Comparison of ENCODE assay signal across 8 cellular contexts in the genomic region with DNA sequence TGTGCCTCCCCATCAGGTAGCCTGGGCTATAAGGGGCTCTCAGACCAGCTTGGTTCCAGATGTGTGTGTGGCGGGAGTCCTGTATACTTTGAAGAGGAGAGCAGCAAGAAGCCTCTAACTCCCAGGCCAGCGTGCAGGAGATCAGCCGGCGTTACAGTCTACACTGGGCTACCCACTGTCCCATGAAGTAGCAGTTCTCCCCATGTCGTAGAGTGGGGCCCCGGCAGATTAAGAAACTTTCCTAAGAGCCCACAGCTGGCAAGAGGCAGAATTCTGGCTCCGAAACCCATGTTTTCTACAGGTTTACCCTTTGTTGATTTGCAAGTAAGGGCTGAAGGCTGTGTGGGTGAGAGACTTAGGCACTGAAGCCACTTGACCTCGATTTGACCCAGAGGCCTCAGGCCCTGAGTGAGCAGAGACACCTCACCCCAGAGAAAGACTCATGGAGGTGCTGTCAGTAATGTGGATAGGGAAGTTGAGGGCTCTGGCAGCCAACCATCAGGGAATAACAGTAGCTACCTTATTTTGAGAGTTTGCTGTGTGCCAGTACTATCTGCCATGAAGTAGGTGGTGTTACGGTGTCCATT. TPM values are rescaled to one million over a fixed set of nuclear protein-coding genes. Genes with fewer than 3 reads are reported as not detected.
DNase-seq lines count a peak whose midpoint lies in the region; ATAC-seq and TF ChIP-seq lines count a peak whose summit lies in the region.

No MANE protein-coding gene starts in this region.

- H3K9me3 ChIP-seq in Caco-2 (no peaks in the 10 kb centered on the region), iPS-15b (ENCODE audit: control insufficient read depth, insufficient read depth, low read length) (no peaks in the 10 kb centered on the region), stomach smooth muscle (ENCODE audit: control insufficient read depth in 2 of 2, low read length in 2 of 2) (no peaks in the 10 kb centered on the region)

- peak; percentile 2 for ATAC-seq in HG03378 (IDR thresholded peaks at IDR 0.05; ENCODE audit: unreplicated experiment)
- no peak for ATAC-seq in GM21381 (IDR thresholded peaks at IDR 0.05; ENCODE audit: unreplicated experiment)

- intact Hi-C loops in Caco-2 (cut with micrococcal nuclease; ENCODE audit: unreplicated experiment), result loop anchor here (1.0 kb wide), 2 partner anchors 87 to 92 kb away; partner anchors contain the start of gene SMU1
- intact Hi-C loops in activated T-helper 1 cell treated with anti-CD3 and anti-CD28 coated beads, Interleukin-12 subunit alpha, Interleukin-12 subunit beta, Interleukin-2, Interleukin-4 antibody, amounts not matched to agents 30 ng/mL and 10 ng/mL and 1 ng/mL, durations not matched to agents 14 hours and 24 hours and 36 hours (cut with micrococcal nuclease), result loop anchor here (1.0 to 5.0 kb wide), 16 partner anchors 9 to 1821 kb away; partner anchors contain the start of genes APTX, AQP3, BAG1 and DNAJA1
- intact Hi-C loops in posterior vena cava (cut with DNase I), result loop anchor here in 1 of 2 donors (5.0 to 10.0 kb wide), 2 partner anchors 34 to 63 kb away; no protein-coding TSS in a partner anchor

- H3K4me3 ChIP-seq in Caco-2 (ENCODE audit: low read depth, low read length), result peak overlapping the region; percentile 53
- H3K4me3 ChIP-seq in iPS-15b (ENCODE audit: low read depth, low read length), result peak overlapping the region; percentile 63
- peak overlapping the region; percentile 66 to 77 for H3K4me3 ChIP-seq in stomach smooth muscle (ENCODE audit: low read length in 2 of 2)

- BruUV-seq in Caco-2 (replicated peaks; lab: Mats Ljungman, UMichigan), result no TSS peak

- H3K4me1 ChIP-seq in Caco-2, result peaks cover 59% of the 10 kb centered on the region
- peaks cover 11% of the 10 kb centered on the region for H3K4me1 ChIP-seq in iPS-15b (ENCODE audit: control insufficient read depth, insufficient read depth, low read length)
- peaks cover 38% of the 10 kb centered on the region for H3K4me1 ChIP-seq in stomach smooth muscle (ENCODE audit: control insufficient read depth, insufficient read depth, low read length)

- H3K4me3 Mint-ChIP-seq in Caco-2 (ENCODE audit: unreplicated experiment), result peak overlapping the region; percentile 89
- peak overlapping the region; percentile 96 for H3K4me3 Mint-ChIP-seq in activated T-helper 1 cell treated with anti-CD3 and anti-CD28 coated beads, Interleukin-12 subunit alpha, Interleukin-12 subunit beta, Interleukin-2, Interleukin-4 antibody, amounts not matched to agents 30 ng/mL and 10 ng/mL and 1 ng/mL, durations not matched to agents 14 hours and 24 hours and 36 hours

- no peak for TF ChIP-seq CTCF in Caco-2 (IDR thresholded peaks at IDR 0.05; ENCODE audit: insufficient read depth in 1 of 2, low read depth in 1 of 2, low read length in 1 of 2, severe bottlenecking in 1 of 2, unreplicated experiment in 1 of 2)

- DNase-seq in Caco-2 (peak in 1 of 2 experiments; percentile 33), NCI-H128 (lab: John Stamatoyannopoulos, UW; ENCODE audit: unreplicated experiment) (no peak), posterior vena cava (ENCODE audit: low spot score) (no peak)
- DNase-seq in activated T-helper 1 cell treated with anti-CD3 and anti-CD28 coated beads, Interleukin-12 subunit alpha, Interleukin-12 subunit beta, Interleukin-2, Interleukin-4 antibody, amounts not matched to agents 30 ng/mL and 10 ng/mL and 1 ng/mL, durations not matched to agents 14 hours and 24 hours and 36 hours (ENCODE audit: low spot score), result no peak

- H3K27me3 Mint-ChIP-seq in Caco-2 (ENCODE audit: insufficient read depth, unreplicated experiment), result no peaks in the 10 kb centered on the region
- no peaks in the 10 kb centered on the region for H3K27me3 Mint-ChIP-seq in activated T-helper 1 cell treated with anti-CD3 and anti-CD28 coated beads, Interleukin-12 subunit alpha, Interleukin-12 subunit beta, Interleukin-2, Interleukin-4 antibody, amounts not matched to agents 30 ng/mL and 10 ng/mL and 1 ng/mL, durations not matched to agents 14 hours and 24 hours and 36 hours (ENCODE audit: insufficient read depth)

- POLR2A ChIA-PET in Caco-2 (lab: Charles Lee), result interaction anchor here (1.3 to 1.8 kb wide), 3 partner anchors 10 to 143 kb away, joined by 4 to 15 read pairs (median 4); partner anchors contain the start of gene DNAJA1

- H3K27me3 ChIP-seq in Caco-2 (replicated peaks; ENCODE audit: control insufficient read depth, insufficient read depth, low read length), result no peaks in the 10 kb centered on the region
- peaks cover 20% of the 10 kb centered on the region for H3K27me3 ChIP-seq in iPS-15b (ENCODE audit: control insufficient read depth, insufficient read depth, low read length)
- no peaks in the 10 kb centered on the region for H3K27me3 ChIP-seq in stomach smooth muscle (ENCODE audit: control insufficient read depth in 1 of 2, insufficient read depth in 2 of 2, low read length in 2 of 2)

- peaks cover 66% of the 10 kb centered on the region for H3K4me1 Mint-ChIP-seq in Caco-2 (ENCODE audit: low read depth, unreplicated experiment)
- H3K4me1 Mint-ChIP-seq in activated T-helper 1 cell treated with anti-CD3 and anti-CD28 coated beads, Interleukin-12 subunit alpha, Interleukin-12 subunit beta, Interleukin-2, Interleukin-4 antibody, amounts not matched to agents 30 ng/mL and 10 ng/mL and 1 ng/mL, durations not matched to agents 14 hours and 24 hours and 36 hours (ENCODE audit: low read depth), result peaks cover 66% of the 10 kb centered on the region

- H3K27ac ChIP-seq in stomach smooth muscle (ENCODE audit: low read length), result peak overlapping the region; percentile 78

- H3K9ac ChIP-seq in iPS-15b (ENCODE audit: low read depth, low read length) (no peak overlapping the region), stomach smooth muscle (ENCODE audit: low read length in 2 of 2) (peak overlapping the region; percentile 59 to 82)

- peak overlapping the region; percentile 98 for H3K27ac Mint-ChIP-seq in Caco-2 (ENCODE audit: unreplicated experiment)
- H3K27ac Mint-ChIP-seq in activated T-helper 1 cell treated with anti-CD3 and anti-CD28 coated beads, Interleukin-12 subunit alpha, Interleukin-12 subunit beta, Interleukin-2, Interleukin-4 antibody, amounts not matched to agents 30 ng/mL and 10 ng/mL and 1 ng/mL, durations not matched to agents 14 hours and 24 hours and 36 hours, result peak overlapping the region; percentile 98

- H3K9me3 Mint-ChIP-seq in Caco-2 (ENCODE audit: unreplicated experiment), result no peaks in the 10 kb centered on the region
- H3K9me3 Mint-ChIP-seq in activated T-helper 1 cell treated with anti-CD3 and anti-CD28 coated beads, Interleukin-12 subunit alpha, Interleukin-12 subunit beta, Interleukin-2, Interleukin-4 antibody, amounts not matched to agents 30 ng/mL and 10 ng/mL and 1 ng/mL, durations not matched to agents 14 hours and 24 hours and 36 hours, result no peaks in the 10 kb centered on the region

- CTCF ChIA-PET in Caco-2 (lab: Charles Lee), result interaction anchor here (1.0 kb wide), 1 partner anchor 17 kb away, joined by 3 read pairs; no protein-coding TSS in a partner anchor

- H3K36me3 Mint-ChIP-seq in Caco-2 (ENCODE audit: insufficient read depth, unreplicated experiment), result peaks cover 44% of the 10 kb centered on the region
- peaks cover 19% of the 10 kb centered on the region for H3K36me3 Mint-ChIP-seq in activated T-helper 1 cell treated with anti-CD3 and anti-CD28 coated beads, Interleukin-12 subunit alpha, Interleukin-12 subunit beta, Interleukin-2, Interleukin-4 antibody, amounts not matched to agents 30 ng/mL and 10 ng/mL and 1 ng/mL, durations not matched to agents 14 hours and 24 hours and 36 hours (ENCODE audit: low read depth)

- no peaks in the 10 kb centered on the region for H3K36me3 ChIP-seq in Caco-2 (ENCODE audit: control insufficient read depth, insufficient read depth, low read length)
- H3K36me3 ChIP-seq in iPS-15b (ENCODE audit: control insufficient read depth, insufficient read depth, low read length), result no peaks in the 10 kb centered on the region
- H3K36me3 ChIP-seq in stomach smooth muscle (ENCODE audit: control insufficient read depth in 2 of 2, insufficient read depth in 2 of 2, low read length in 2 of 2), result no peaks in the 10 kb centered on the region

RNA-seq across cellular contexts. Expression of gene B4GALT1, which starts 0.9 kb away (rescaled TPM):
- total RNA-seq in Caco-2 (2022) (104 and 121 TPM in 2 replicates), posterior vena cava (100 to 1,000 TPM in 1 of 2 donors, 10 to 100 TPM in 1; 76.8 to 107 TPM)
- 64.4 and 66.5 TPM in 2 replicates for total RNA-seq in activated T-helper 1 cell treated with anti-CD3 and anti-CD28 coated beads, Interleukin-12 subunit alpha, Interleukin-12 subunit beta, Interleukin-2, Interleukin-4 antibody, amounts not matched to agents 30 ng/mL and 10 ng/mL and 1 ng/mL, durations not matched to agents 14 hours and 24 hours and 36 hours
